26 cellular contexts compared by ENCODE assay signal in the genomic region with DNA sequence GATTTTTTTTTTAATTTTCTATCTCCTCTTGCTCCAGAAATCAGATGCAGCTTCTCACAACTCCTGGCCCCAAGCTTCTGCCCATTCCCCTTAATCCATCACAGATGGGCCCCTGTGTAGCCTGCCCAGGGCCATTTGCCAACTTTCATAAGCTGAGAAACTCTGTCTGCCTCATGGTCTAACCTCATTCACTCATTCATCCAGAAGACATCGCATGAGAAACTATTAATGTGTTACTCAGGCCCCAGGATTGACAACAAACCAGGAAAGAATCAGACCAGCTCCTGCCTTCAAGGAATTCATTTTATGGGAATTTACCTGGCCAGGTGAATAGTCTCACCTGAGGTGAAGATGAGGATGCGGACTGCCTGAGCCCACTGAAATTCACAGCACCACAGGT. TPM values are rescaled to one million over a fixed set of nuclear protein-coding genes. Genes with fewer than 3 reads are reported as not detected.
"Had no signal": no experiment of that assay in that cellular context is flagged by ENCODE, and none has a peak within 500 bp of the region (broad histone marks: within the 10 kb centered on the region; RNA-seq: fewer than 3 reads in every experiment).

No MANE protein-coding gene starts in this region.

- H3K27me3 ChIP-seq: dorsolateral prefrontal cortex, esophagus muscularis mucosa, foreskin keratinocyte, gastroesophageal sphincter, left lung had no signal

- H3K4me3 ChIP-seq: coronary artery, dorsolateral prefrontal cortex, esophagus muscularis mucosa, gastroesophageal sphincter, heart right ventricle, left lung, lung, mucosa of descending colon had no signal

- H3K27ac ChIP-seq: coronary artery, dorsolateral prefrontal cortex, esophagus muscularis mucosa, foreskin keratinocyte, gastroesophageal sphincter, heart right ventricle, left lung had no signal

- H3K9me3 ChIP-seq: esophagus muscularis mucosa, left lung, mucosa of descending colon had no signal

- H3K36me3 ChIP-seq: esophagus muscularis mucosa, gastroesophageal sphincter, heart right ventricle, left lung had no signal

- DNase-seq: dermis blood vessel endothelial cell; dorsolateral prefrontal cortex; effector CD4-positive, alpha-beta T cell; effector memory CD8-positive, alpha-beta T cell; heart right ventricle; hippocampal formation; kidney; kidney glomerular epithelial cell; left cardiac atrium; left lung; left ventricle myocardium superior; mammary epithelial cell; mucosa of descending colon; naive B cell; naive thymus-derived CD8-positive, alpha-beta T cell had no signal

- H3K4me1 ChIP-seq: esophagus muscularis mucosa, gastroesophageal sphincter, heart right ventricle, left lung had no signal

RNA-seq across cellular contexts. Expression of gene SLC14A2, which starts 35.0 kb away (rescaled TPM):
- total RNA-seq: cerebellum; dermis blood vessel endothelial cell; endothelial cell of umbilical vein; fibroblast of villous mesenchyme; foreskin keratinocyte; frontal cortex; left ventricle myocardium superior; lower leg skin; mammary epithelial cell; myocyte; naive thymus-derived CD8-positive, alpha-beta T cell had no signal
- polyA plus RNA-seq: foreskin keratinocyte had no signal
